In genomic region chr12:27971606-27972005, GRCh38 we compare ENCODE assay signal across 1 cellular context.
TF ChIP-seq lines count a peak whose summit lies in the region.

No MANE protein-coding gene starts in this region.

TF ChIP-seq in IMR-90, 13 proteins besides CTCF, POLR2A, EP300 and RAD21 (continued from another document):
- TF ChIP-seq MXI1 (IDR thresholded peaks at IDR 0.05; ENCODE audit: borderline replicate concordance, low read depth, low read length) = no peak
- no peak for TF ChIP-seq ELK1 (IDR thresholded peaks at IDR 0.05; ENCODE audit: borderline replicate concordance, low read depth, low read length)
